ENCODE assay signal across 8 cellular contexts in the genomic region with DNA sequence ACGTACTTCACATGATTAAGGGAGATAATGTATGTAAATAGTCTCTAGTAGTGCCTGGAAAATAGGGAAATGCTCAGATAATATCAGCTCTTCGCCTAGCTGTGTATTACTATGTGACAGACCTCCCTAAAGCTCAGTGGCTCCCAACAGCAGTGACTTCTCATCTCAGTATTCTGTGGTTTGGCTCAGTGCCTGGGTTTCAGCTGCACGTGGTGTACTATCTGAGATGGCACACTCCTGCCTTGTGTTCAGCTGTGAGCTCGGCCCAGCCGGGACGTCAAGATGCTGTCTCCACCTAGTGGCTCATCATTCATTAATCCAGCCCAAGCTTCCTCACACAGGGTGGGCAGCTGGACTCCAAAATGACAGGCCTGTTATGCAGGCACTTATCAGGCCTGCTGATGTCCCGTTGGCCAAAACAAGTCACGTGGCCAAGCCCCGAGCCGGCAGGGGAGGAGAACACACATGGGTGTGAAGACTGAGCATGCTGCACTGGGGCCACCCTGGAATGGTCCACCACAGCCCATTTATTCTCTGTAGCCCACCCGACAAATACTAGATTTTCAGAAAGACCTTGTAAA. TPM values are rescaled to one million over a fixed set of nuclear protein-coding genes. Genes with fewer than 3 reads are reported as not detected.
DNase-seq lines count a peak whose midpoint lies in the region; ATAC-seq and TF ChIP-seq lines count a peak whose summit lies in the region.

No MANE protein-coding gene starts in this region.

- H3K4me1 ChIP-seq in osteoblast (ENCODE audit: insufficient read depth, low read length) (peaks cover 25% of the 10 kb centered on the region), thoracic aorta (ENCODE audit: control insufficient read depth in 1 of 2, low read depth in 2 of 2) (peaks cover 11 to 24% of the 10 kb centered on the region in 2 donors)

- H3K27ac ChIP-seq in osteoblast (ENCODE audit: low read depth, low read length) (peak overlapping the region; percentile 78), thoracic aorta (peak overlapping the region; percentile 42 to 47)

- H3K4me2 ChIP-seq in osteoblast (ENCODE audit: insufficient read depth, low read length): peak overlapping the region; percentile 37

- H3K27me3 ChIP-seq in osteoblast (ENCODE audit: insufficient read depth, low read length) (no peaks in the 10 kb centered on the region), thoracic aorta (replicated peaks; ENCODE audit: insufficient read depth) (no peaks in the 10 kb centered on the region)

- no peak overlapping the region for H2AFZ ChIP-seq in osteoblast (ENCODE audit: low read length)

- peaks cover 17% of the 10 kb centered on the region for H3K79me2 ChIP-seq in osteoblast (ENCODE audit: insufficient read depth, low read length)

- DNase-seq in D341Med (ENCODE audit: low spot score) (peak; percentile 88), HPDE6-E6E7 (ENCODE audit: extremely low spot score) (peak; percentile 97), RPMI7951 (ENCODE audit: low read depth) (peak; percentile 99), activated T-helper 1 cell treated with Interleukin-2 at 50 U/mL for 16 hours (ENCODE audit: low read depth) (peak; percentile 72), fibroblast of peridontal ligament (ENCODE audit: extremely low read depth) (peak; percentile 99), osteoblast (ENCODE audit: insufficient read length, low spot score, missing footprints) (peak; percentile 96), thoracic aorta (ENCODE audit: low spot score) (peak; percentile 94)

- H3K4me3 ChIP-seq in osteoblast (ENCODE audit: insufficient read depth, low read length) (no peak overlapping the region), thoracic aorta (no peak overlapping the region)

- H4K20me1 ChIP-seq in osteoblast (ENCODE audit: insufficient read depth, low read length): peaks cover 13% of the 10 kb centered on the region

- H3K9me3 ChIP-seq in osteoblast (ENCODE audit: low read depth, low read length): no peaks in the 10 kb centered on the region
- H3K9me3 ChIP-seq in thoracic aorta: no peaks in the 10 kb centered on the region

- ATAC-seq in GM21367 (IDR thresholded peaks at IDR 0.05; ENCODE audit: unreplicated experiment): peak; percentile 83
- ATAC-seq in thoracic aorta (ENCODE audit: insufficient number of reproducible peaks, low FRiP score, low read depth): peak; percentile 85

- H3K36me3 ChIP-seq in osteoblast (ENCODE audit: insufficient read depth, low read length): peaks cover 93% of the 10 kb centered on the region
- peaks cover 75% of the 10 kb centered on the region for H3K36me3 ChIP-seq in thoracic aorta

- TF ChIP-seq CTCF in osteoblast (IDR thresholded peaks at IDR 0.05; ENCODE audit: extremely low read depth, low read depth, low read length) (peak; percentile 76), thoracic aorta (IDR thresholded peaks at IDR 0.05) (peak; percentile 40)

RNA-seq across cellular contexts. Expression of a gene that starts 17.8 kb away (rescaled TPM):
- total RNA-seq in RPMI7951 (2014; rRNA removed; shearing (Covaris generic)): 0.12 TPM in 1 of 2 replicates, not detected in the other
- total RNA-seq in osteoblast (0.59 and 0.72 TPM in 2 replicates), thoracic aorta (1 to 10 TPM in 1 of 2 donors, under 1 TPM in 1; 0.68 to 1.3 TPM)

RNA-seq across cellular contexts. Expression of a gene that starts 24.2 kb away (rescaled TPM):
- total RNA-seq in RPMI7951 (2014; rRNA removed; shearing (Covaris generic)): 23.5 and 25.6 TPM in 2 replicates
- total RNA-seq in osteoblast (16.5 and 19.2 TPM in 2 replicates), thoracic aorta (10 to 100 TPM; 79.2 to 84.4 TPM)
